Comparison of ENCODE assay signal across 9 cellular contexts in the genomic region with DNA sequence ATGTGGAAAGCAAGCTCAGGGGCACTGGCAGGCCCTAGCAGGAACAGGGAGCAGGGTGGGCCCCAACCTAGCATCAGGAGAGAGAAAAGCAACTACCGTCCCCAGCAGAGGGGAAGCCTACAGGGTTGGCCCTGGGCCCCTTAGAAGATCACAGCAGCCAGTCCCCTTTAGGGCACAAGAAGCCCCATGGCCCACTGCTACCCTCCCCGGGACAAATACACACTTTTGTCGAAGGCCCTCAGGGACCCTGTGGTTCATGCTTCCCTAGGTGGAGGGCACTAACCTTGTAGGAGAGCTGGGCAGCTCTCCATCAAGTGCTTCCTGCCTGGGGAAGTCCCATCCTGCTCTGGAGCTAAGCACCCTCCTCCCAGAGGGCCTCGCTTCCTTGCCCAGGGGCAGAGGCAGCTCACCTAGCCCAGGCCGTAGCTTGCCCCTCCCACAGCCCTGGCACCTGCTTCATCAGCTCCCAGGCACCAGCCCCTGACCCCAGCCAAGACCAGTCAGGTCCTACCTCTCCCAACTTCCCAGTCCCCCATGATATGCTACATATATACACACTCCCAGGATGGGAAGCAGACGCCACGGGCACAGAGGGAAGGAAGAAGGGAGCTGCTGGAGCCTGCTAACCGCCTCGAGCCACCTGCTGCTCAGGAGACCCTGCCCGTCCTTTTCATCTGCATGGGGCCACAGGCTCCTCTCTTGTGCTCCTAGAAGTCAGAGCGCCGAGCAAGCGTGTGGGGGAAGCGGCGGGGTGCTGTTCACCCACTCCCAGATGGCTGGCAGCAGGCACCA. TPM values are rescaled to one million over a fixed set of nuclear protein-coding genes. Genes with fewer than 3 reads are reported as not detected.
DNase-seq lines count a peak whose midpoint lies in the region; ATAC-seq, FAIRE-seq and TF ChIP-seq lines count a peak whose summit lies in the region.
"Had no signal": no experiment of that assay in that cellular context is flagged by ENCODE, and none has a peak within 500 bp of the region (broad histone marks: within the 10 kb centered on the region; RNA-seq: fewer than 3 reads in every experiment).

No MANE protein-coding gene starts in this region.

- BruUV-seq in K562 (replicated peaks; lab: Mats Ljungman, UMichigan), result no TSS peak

- no peaks in the 10 kb centered on the region for H3K27me3 ChIP-seq in CD8-positive, alpha-beta memory T cell (ENCODE audit: insufficient read depth, low read length, poor library complexity, severe bottlenecking)
- H3K27me3 ChIP-seq in K562 (ENCODE audit: control insufficient read depth in 2 of 2, insufficient read depth in 2 of 2, low read length in 2 of 2) (no peaks in the 10 kb centered on the region), neutrophil (no peaks in the 10 kb centered on the region)
- H3K27me3 ChIP-seq: Peyer's patch had no signal

- ATAC-seq in K562, result no peak
- ATAC-seq in HG03469 (IDR thresholded peaks at IDR 0.05; ENCODE audit: unreplicated experiment), result no peak

- TF ChIP-seq POLR2A in GM18526 (IDR thresholded peaks at IDR 0.05; ENCODE audit: extremely low read depth, insufficient read length) (peak; percentile 33), K562 (conservative IDR thresholded peaks at IDR 0.05) (peak; percentile 62)

- peaks cover 5 to 95% (median 14%) of the 10 kb centered on the region in 3 donors for H3K36me3 Mint-ChIP-seq in CD8-positive, alpha-beta memory T cell

- intact Hi-C loops in K562 (cut with micrococcal nuclease), result no loop called here

- H3K9me1 ChIP-seq in K562 (ENCODE audit: control insufficient read depth, insufficient read depth, low read length), result no peaks in the 10 kb centered on the region

- in situ Hi-C loops in K562 (cut with MboI), result no loop called here
- in situ Hi-C loops in GM13977 (cut with MboI; ENCODE audit: low pct_unique_long_range_greater_than_20kb, low sequenced_read_pairs, unreplicated experiment), result no loop called here

- peaks cover 45 to 81% (median 46%) of the 10 kb centered on the region in 3 donors for H3K4me1 Mint-ChIP-seq in CD8-positive, alpha-beta memory T cell

- H3K36me3 ChIP-seq in CD8-positive, alpha-beta memory T cell (ENCODE audit: insufficient read depth, low read length), result peaks cover 57% of the 10 kb centered on the region
- H3K36me3 ChIP-seq in K562 (ENCODE audit: control insufficient read depth, insufficient read depth, low read length) (peaks cover 92% of the 10 kb centered on the region; the same call in 2 of the 3 replicates), neutrophil (peaks cover 100% of the 10 kb centered on the region)

- no peak overlapping the region for H3K4me3 ChIP-seq in CD8-positive, alpha-beta memory T cell (ENCODE audit: low read length)
- H3K4me3 ChIP-seq in K562 (no peak overlapping the region), neutrophil (ENCODE audit: low read depth in 1 of 2, low read length in 1 of 2) (no peak overlapping the region)
- H3K4me3 ChIP-seq: Peyer's patch had no signal

- DNase-seq in CD8-positive, alpha-beta memory T cell, result peak in 1 of 5 donors; percentile 56
- DNase-seq in K562 (ENCODE audit: extremely low read depth in 1 of 4, low spot score in 3 of 4) (no peak), GM13977 (ENCODE audit: low spot score) (no peak), SIG-M5 (lab: John Stamatoyannopoulos, UW) (no peak)
- DNase-seq: cortex of kidney had no signal

- H3K9me3 Mint-ChIP-seq in CD8-positive, alpha-beta memory T cell, result no peaks in the 10 kb centered on the region

- no peak for FAIRE-seq in K562 (lab: Jason Lieb, UNC)

- no peaks in the 10 kb centered on the region for H3K9me3 ChIP-seq in CD8-positive, alpha-beta memory T cell (ENCODE audit: low read length)
- H3K9me3 ChIP-seq in K562 (replicated peaks; ENCODE audit: control insufficient read depth, insufficient read depth, low read depth, low read length) (no peaks in the 10 kb centered on the region), neutrophil (no peaks in the 10 kb centered on the region)
- H3K9me3 ChIP-seq: Peyer's patch had no signal

- H3K27me3 Mint-ChIP-seq in CD8-positive, alpha-beta memory T cell, result peaks cover 0 to 5% of the 10 kb centered on the region in 2 donors

- no peak overlapping the region for H3K4me2 ChIP-seq in K562 (ENCODE audit: insufficient read depth, low read length)

- no peak for TF ChIP-seq EP300 in K562 (IDR thresholded peaks at IDR 0.05; ENCODE audit: low read length)

- TF ChIP-seq RAD21 in K562 (CRISPR knock-in tag; conservative IDR thresholded peaks at IDR 0.05 in 1 of 2, IDR thresholded peaks at IDR 0.05 in 1 of 2), result no peak

- no peak overlapping the region for H3K27ac ChIP-seq in CD8-positive, alpha-beta memory T cell (ENCODE audit: low read depth, low read length)
- H3K27ac ChIP-seq in K562 (ENCODE audit: extremely low read depth, low read depth, low read length) (no peak overlapping the region), neutrophil (peak overlapping the region; percentile 79)

- H4K20me1 ChIP-seq in K562 (replicated peaks; ENCODE audit: control insufficient read depth, insufficient read depth, low read length), result no peaks in the 10 kb centered on the region; the same call in 1 of the 2 replicates

- peak overlapping the region in 7 of 8 donors; percentile 54 to 88 (median 71) for H3K27ac Mint-ChIP-seq in CD8-positive, alpha-beta memory T cell

- H3K79me2 ChIP-seq in K562 (ENCODE audit: control insufficient read depth, insufficient read depth, low read length), result no peaks in the 10 kb centered on the region

- 79% methylated on average over 10 of the region's 15 CpGs for WGBS in K562 (ENCODE audit: insufficient coverage, low coverage, missing lambda C conversion rate)

- no peak for TF ChIP-seq CTCF in K562 (IDR thresholded peaks at IDR 0.05 in 2 of 3, conservative IDR thresholded peaks at IDR 0.05 in 1 of 3; ENCODE audit: insufficient read depth in 2 of 3, low read depth in 1 of 3, low read length in 3 of 3)
- TF ChIP-seq CTCF in neutrophil (IDR thresholded peaks at IDR 0.05), result no peak
- no peak for TF ChIP-seq CTCF in GM13977 (IDR thresholded peaks at IDR 0.05; ENCODE audit: extremely low read depth, insufficient read depth, missing control alignments)

- no peak overlapping the region for H2AFZ ChIP-seq in K562 (ENCODE audit: low read depth, low read length)

- H3K4me3 Mint-ChIP-seq in CD8-positive, alpha-beta memory T cell, result peak overlapping the region in 2 of 7 donors; percentile 37 to 45

- H3K4me1 ChIP-seq in CD8-positive, alpha-beta memory T cell (ENCODE audit: insufficient read depth, low read length), result peaks cover 44% of the 10 kb centered on the region
- H3K4me1 ChIP-seq in K562 (replicated peaks in 1 of 2; ENCODE audit: control insufficient read depth in 2 of 2, insufficient read depth in 2 of 2, low read length in 2 of 2) (peaks cover 0 to 13% of the 10 kb centered on the region in 2 experiments; a peak in 2 of 5 replicates), neutrophil (ENCODE audit: control insufficient read depth in 1 of 2, insufficient read depth in 1 of 2, low read depth in 1 of 2, low read length in 1 of 2) (peaks cover 11 to 12% of the 10 kb centered on the region in 2 experiments)

- CTCF ChIA-PET in CD8-positive, alpha-beta memory T cell (lab: Charles Lee), result interaction anchor here (1.4 to 7.6 kb wide), 4 partner anchors 10 to 108 kb away, joined by 4 to 83 read pairs (median 41); no protein-coding TSS in a partner anchor
- CTCF ChIA-PET in K562 (lab: Yijun Ruan, JAX; ENCODE audit: low intra/inter-chr PET ratio), result no interaction called here

- POLR2A ChIA-PET in CD8-positive, alpha-beta memory T cell (lab: Charles Lee), result interaction anchor here (0.5 to 13.9 kb wide), 7 partner anchors 15 to 719 kb away, joined by 3 to 275 read pairs (median 16); a partner anchor contains a TSS
- POLR2A ChIA-PET in K562 (lab: Yijun Ruan, JAX), result interaction anchor here (0.7 to 1.9 kb wide), 6 partner anchors 11 to 31 kb away, joined by 3 to 6 read pairs (median 5); no protein-coding TSS in a partner anchor

- H3K9ac ChIP-seq in K562 (ENCODE audit: insufficient read depth in 1 of 2, low read depth in 2 of 2, low read length in 2 of 2), result no peak overlapping the region

RNA-seq across cellular contexts. Expression of a gene that starts 20.1 kb away (rescaled TPM):
- 100 to 1,000 TPM; 168 to 185 TPM for total RNA-seq in CD8-positive, alpha-beta memory T cell
- polyA plus RNA-seq in CD8-positive, alpha-beta memory T cell, result 753 TPM
- total RNA-seq in K562 (2011; cell fraction: chromatin; rRNA removed; ENCODE audit: low replicate concordance), result 38.9 and 115 TPM in 2 replicates
- total RNA-seq in K562 (2011; cell fraction: nucleolus; rRNA removed), result 125 TPM in 2 replicates
- 65.3 and 80.1 TPM in 2 replicates for total RNA-seq in K562 (2011; cell fraction: nucleoplasm; rRNA removed)
- total RNA-seq in K562 (2014; rRNA removed), result 31.0 and 42.6 TPM in 2 replicates
- 5.2 and 7.1 TPM in 2 replicates for total RNA-seq in K562 (2014; rRNA removed; fragmentation: Illumina TruSeq; extraction: Trizol)
- total RNA-seq in K562 (2015; rRNA removed; fragmentation: Illumina TruSeq; extraction: Trizol), result 18.2 and 19.5 TPM in 2 replicates
- total RNA-seq in K562 (2021), result 37.2 and 38.8 TPM in 2 replicates
- 16.7 and 26.9 TPM in 2 replicates for polyA plus RNA-seq in K562 (2011; rRNA removed)
- polyA plus RNA-seq in K562 (2011; cell fraction: cytosol; rRNA removed), result 23.3 and 36.3 TPM in 2 replicates
- polyA plus RNA-seq in K562 (2011; cell fraction: nucleus; rRNA removed), result 62.6 and 82.3 TPM in 2 replicates
- polyA plus RNA-seq in K562 (2012), result 27.0 and 67.0 TPM in 2 replicates
- polyA plus RNA-seq in K562 (2014; fragmentation: Illumina TruSeq; extraction: Trizol), result 13.8 and 22.6 TPM in 2 replicates
- under 1 TPM; 0.11 to 0.21 TPM for polyA plus RNA-seq in K562 (2014; fragmentation: Nextera tagmentation; extraction: Ambion mirVana)
- polyA plus RNA-seq in K562 (2014; rRNA removed), result 27.8 and 31.5 TPM in 2 replicates
- 9.1 and 19.4 TPM in 2 replicates for polyA minus RNA-seq in K562 (2011; rRNA and poly(A)+ RNA removed)
- 28.2 and 36.8 TPM in 2 replicates for polyA minus RNA-seq in K562 (2011; cell fraction: cytosol; rRNA and poly(A)+ RNA removed)
- 28.8 and 33.5 TPM in 2 replicates for polyA minus RNA-seq in K562 (2011; cell fraction: nucleus; rRNA and poly(A)+ RNA removed)

RNA-seq across cellular contexts. Expression of a gene that starts 29.9 kb away (rescaled TPM):
- total RNA-seq in CD8-positive, alpha-beta memory T cell, result 10 to 100 TPM; 62.7 to 63.7 TPM
- polyA plus RNA-seq in CD8-positive, alpha-beta memory T cell, result 28.2 TPM
- 178 and 289 TPM in 2 replicates for total RNA-seq in K562 (2011; cell fraction: chromatin; rRNA removed; ENCODE audit: low replicate concordance)
- total RNA-seq in K562 (2011; cell fraction: nucleolus; rRNA removed), result 122 and 125 TPM in 2 replicates
- 108 and 125 TPM in 2 replicates for total RNA-seq in K562 (2011; cell fraction: nucleoplasm; rRNA removed)
- total RNA-seq in K562 (2014; rRNA removed) (24.4 and 25.0 TPM in 2 replicates), K562 (2014; rRNA removed; fragmentation: Illumina TruSeq; extraction: Trizol) (14.5 and 17.5 TPM in 2 replicates), K562 (2015; rRNA removed; fragmentation: Illumina TruSeq; extraction: Trizol) (15.9 and 16.0 TPM in 2 replicates), K562 (2021) (43.0 and 53.2 TPM in 2 replicates)
- polyA plus RNA-seq in K562 (2011; rRNA removed) (23.3 and 38.4 TPM in 2 replicates), K562 (2014; fragmentation: Illumina TruSeq; extraction: Trizol) (30.6 and 38.6 TPM in 2 replicates), K562 (2014; fragmentation: Nextera tagmentation; extraction: Ambion mirVana) (under 1 TPM; 0.83 to 0.95 TPM), K562 (2014; rRNA removed) (30.9 and 32.6 TPM in 2 replicates)
- polyA plus RNA-seq in K562 (2011; cell fraction: cytosol; rRNA removed), result 17.9 and 20.7 TPM in 2 replicates
- polyA plus RNA-seq in K562 (2011; cell fraction: nucleus; rRNA removed), result 79.8 and 120 TPM in 2 replicates
- 22.5 and 29.8 TPM in 2 replicates for polyA plus RNA-seq in K562 (2012)
- polyA minus RNA-seq in K562 (2011; rRNA and poly(A)+ RNA removed), result 57.9 and 59.7 TPM in 2 replicates
- polyA minus RNA-seq in K562 (2011; cell fraction: cytosol; rRNA and poly(A)+ RNA removed), result 24.3 and 38.6 TPM in 2 replicates
- polyA minus RNA-seq in K562 (2011; cell fraction: nucleus; rRNA and poly(A)+ RNA removed), result 57.2 and 62.2 TPM in 2 replicates

RNA-seq across cellular contexts. Expression of a gene that starts 34.9 kb away (rescaled TPM):
- total RNA-seq in CD8-positive, alpha-beta memory T cell, result 10 to 100 TPM; 86.0 to 96.4 TPM
- 9.3 TPM for polyA plus RNA-seq in CD8-positive, alpha-beta memory T cell
- 36.0 and 46.4 TPM in 2 replicates for total RNA-seq in K562 (2011; cell fraction: chromatin; rRNA removed; ENCODE audit: low replicate concordance)
- 31.5 and 32.4 TPM in 2 replicates for total RNA-seq in K562 (2011; cell fraction: nucleolus; rRNA removed)
- 31.9 and 36.6 TPM in 2 replicates for total RNA-seq in K562 (2011; cell fraction: nucleoplasm; rRNA removed)
- total RNA-seq in K562 (2014; rRNA removed) (28.0 and 33.9 TPM in 2 replicates), K562 (2014; rRNA removed; fragmentation: Illumina TruSeq; extraction: Trizol) (30.0 and 30.4 TPM in 2 replicates), K562 (2015; rRNA removed; fragmentation: Illumina TruSeq; extraction: Trizol) (26.0 and 26.7 TPM in 2 replicates), K562 (2021) (36.7 and 39.1 TPM in 2 replicates)
- polyA plus RNA-seq in K562 (2011; rRNA removed) (31.6 and 31.8 TPM in 2 replicates), K562 (2014; fragmentation: Illumina TruSeq; extraction: Trizol) (33.0 and 34.1 TPM in 2 replicates), K562 (2014; fragmentation: Nextera tagmentation; extraction: Ambion mirVana) (1 to 10 TPM; 8.9 to 9.5 TPM), K562 (2014; rRNA removed) (30.4 and 30.7 TPM in 2 replicates)
- polyA plus RNA-seq in K562 (2011; cell fraction: cytosol; rRNA removed), result 34.7 and 36.9 TPM in 2 replicates
- polyA plus RNA-seq in K562 (2011; cell fraction: nucleus; rRNA removed), result 35.2 and 39.9 TPM in 2 replicates
- polyA plus RNA-seq in K562 (2012), result 25.7 and 27.9 TPM in 2 replicates
- 19.3 and 25.4 TPM in 2 replicates for polyA minus RNA-seq in K562 (2011; rRNA and poly(A)+ RNA removed)
- 19.6 and 27.1 TPM in 2 replicates for polyA minus RNA-seq in K562 (2011; cell fraction: cytosol; rRNA and poly(A)+ RNA removed)
- 9.8 and 16.9 TPM in 2 replicates for polyA minus RNA-seq in K562 (2011; cell fraction: nucleus; rRNA and poly(A)+ RNA removed)

RNA-seq across cellular contexts. Expression of a gene that starts 53.9 kb away (rescaled TPM):
- total RNA-seq in CD8-positive, alpha-beta memory T cell, result 100 to 1,000 TPM; 207 to 210 TPM
- polyA plus RNA-seq in CD8-positive, alpha-beta memory T cell, result 61.4 TPM
- 7.9 and 9.6 TPM in 2 replicates for total RNA-seq in K562 (2011; cell fraction: chromatin; rRNA removed; ENCODE audit: low replicate concordance)
- 13.2 and 14.2 TPM in 2 replicates for total RNA-seq in K562 (2011; cell fraction: nucleolus; rRNA removed)
- total RNA-seq in K562 (2011; cell fraction: nucleoplasm; rRNA removed), result 17.9 and 24.1 TPM in 2 replicates
- total RNA-seq in K562 (2014; rRNA removed) (73.8 and 92.1 TPM in 2 replicates), K562 (2014; rRNA removed; fragmentation: Illumina TruSeq; extraction: Trizol) (78.6 and 87.9 TPM in 2 replicates), K562 (2015; rRNA removed; fragmentation: Illumina TruSeq; extraction: Trizol) (76.2 and 82.8 TPM in 2 replicates), K562 (2021) (101 and 108 TPM in 2 replicates)
- polyA plus RNA-seq in K562 (2011; rRNA removed) (46.9 and 49.6 TPM in 2 replicates), K562 (2014; fragmentation: Illumina TruSeq; extraction: Trizol) (97.6 and 101 TPM in 2 replicates), K562 (2014; fragmentation: Nextera tagmentation; extraction: Ambion mirVana) (10 to 100 TPM; 25.8 to 36.3 TPM), K562 (2014; rRNA removed) (58.3 and 59.8 TPM in 2 replicates)
- polyA plus RNA-seq in K562 (2011; cell fraction: cytosol; rRNA removed), result 26.6 and 63.0 TPM in 2 replicates
- polyA plus RNA-seq in K562 (2011; cell fraction: nucleus; rRNA removed), result 11.8 and 22.9 TPM in 2 replicates
- 35.2 and 85.7 TPM in 2 replicates for polyA plus RNA-seq in K562 (2012)
- 32.7 and 35.9 TPM in 2 replicates for polyA minus RNA-seq in K562 (2011; rRNA and poly(A)+ RNA removed)
- 19.9 and 33.9 TPM in 2 replicates for polyA minus RNA-seq in K562 (2011; cell fraction: cytosol; rRNA and poly(A)+ RNA removed)
- polyA minus RNA-seq in K562 (2011; cell fraction: nucleus; rRNA and poly(A)+ RNA removed), result 4.8 and 9.8 TPM in 2 replicates

RNA-seq across cellular contexts. Expression of a gene that starts 58.3 kb away (rescaled TPM):
- 1 to 10 TPM; 9.1 to 9.6 TPM for total RNA-seq in CD8-positive, alpha-beta memory T cell
- 12.3 TPM for polyA plus RNA-seq in CD8-positive, alpha-beta memory T cell
- 3.5 and 3.8 TPM in 2 replicates for total RNA-seq in K562 (2011; cell fraction: chromatin; rRNA removed; ENCODE audit: low replicate concordance)
- total RNA-seq in K562 (2011; cell fraction: nucleolus; rRNA removed), result 4.2 and 5.8 TPM in 2 replicates
- 4.4 and 4.5 TPM in 2 replicates for total RNA-seq in K562 (2011; cell fraction: nucleoplasm; rRNA removed)
- total RNA-seq in K562 (2014; rRNA removed) (5.2 and 7.5 TPM in 2 replicates), K562 (2014; rRNA removed; fragmentation: Illumina TruSeq; extraction: Trizol) (4.2 and 4.7 TPM in 2 replicates), K562 (2015; rRNA removed; fragmentation: Illumina TruSeq; extraction: Trizol) (4.7 and 5.6 TPM in 2 replicates), K562 (2021) (5.9 and 6.1 TPM in 2 replicates)
- polyA plus RNA-seq in K562 (2011; rRNA removed) (6.9 and 8.9 TPM in 2 replicates), K562 (2014; fragmentation: Illumina TruSeq; extraction: Trizol) (9.4 and 11.3 TPM in 2 replicates), K562 (2014; fragmentation: Nextera tagmentation; extraction: Ambion mirVana) (under 1 TPM; 0.20 to 0.70 TPM), K562 (2014; rRNA removed) (7.8 and 8.3 TPM in 2 replicates)
- 10.5 and 12.7 TPM in 2 replicates for polyA plus RNA-seq in K562 (2011; cell fraction: cytosol; rRNA removed)
- 8.2 and 8.3 TPM in 2 replicates for polyA plus RNA-seq in K562 (2011; cell fraction: nucleus; rRNA removed)
- 6.6 and 12.2 TPM in 2 replicates for polyA plus RNA-seq in K562 (2012)
- 3.1 and 3.3 TPM in 2 replicates for polyA minus RNA-seq in K562 (2011; rRNA and poly(A)+ RNA removed)
- polyA minus RNA-seq in K562 (2011; cell fraction: cytosol; rRNA and poly(A)+ RNA removed), result 1.7 and 1.8 TPM in 2 replicates
- 1.8 and 2.8 TPM in 2 replicates for polyA minus RNA-seq in K562 (2011; cell fraction: nucleus; rRNA and poly(A)+ RNA removed)
